In genomic region chr6:164105705-164106104, GRCh38 we compare ENCODE assay signal across 23 cellular contexts.
A peak's percentile ranks its signal among the peaks of the same experiment; 100 is the strongest.
DNase-seq lines count a peak whose midpoint lies in the region; ATAC-seq, FAIRE-seq and TF ChIP-seq lines count a peak whose summit lies in the region.
"Had no signal": no experiment of that assay in that cellular context is flagged by ENCODE, and none has a peak within 500 bp of the region (broad histone marks: within the 10 kb centered on the region; RNA-seq: fewer than 3 reads in every experiment).

No MANE protein-coding gene starts in this region.

- no peaks in the 10 kb centered on the region for H3K36me3 ChIP-seq in heart left ventricle
- no peaks in the 10 kb centered on the region for H3K36me3 ChIP-seq in gastrocnemius medialis
- no peaks in the 10 kb centered on the region for H3K36me3 ChIP-seq in small intestine (ENCODE audit: control insufficient read depth in 2 of 2, insufficient read depth in 2 of 2, low read length in 2 of 2)
- H3K36me3 ChIP-seq: SJCRH30 had no signal

- H3K9me3 ChIP-seq in heart left ventricle (no peaks in the 10 kb centered on the region), right cardiac atrium (ENCODE audit: control insufficient read depth, low read length) (no peaks in the 10 kb centered on the region), gastrocnemius medialis (no peaks in the 10 kb centered on the region), small intestine (ENCODE audit: control insufficient read depth, low read depth) (no peaks in the 10 kb centered on the region)
- H3K9me3 ChIP-seq: SJCRH30 had no signal

- 37 to 64% (median 53%) methylated on average over 16 of the region's 16 CpGs for WGBS in heart left ventricle, 4 donors
- WGBS in right cardiac atrium, result 47% methylated on average over 16 of the region's 16 CpGs
- WGBS in small intestine, 3 donors, result 70 to 77% (median 72%) methylated on average over 16 of the region's 16 CpGs

- ATAC-seq in heart left ventricle (no peak), right cardiac atrium (no peak), gastrocnemius medialis (no peak)

- TF ChIP-seq POLR2A in heart left ventricle (IDR thresholded peaks at IDR 0.05) (no peak), gastrocnemius medialis (IDR thresholded peaks at IDR 0.05) (no peak)

- intact Hi-C loops in heart left ventricle (cut with DNase I), result loop anchor here in 9 of 10 donors (2.0 to 10.0 kb wide), 26 partner anchors 141 to 1251 kb away; no protein-coding TSS in a partner anchor
- intact Hi-C loops in cardiac septum (cut with DNase I), result loop anchor here (2.0 to 10.0 kb wide), 9 partner anchors 47 to 923 kb away; no protein-coding TSS in a partner anchor
- intact Hi-C loops in right cardiac atrium (cut with DNase I), result loop anchor here (5.0 to 10.0 kb wide), 8 partner anchors 141 to 931 kb away; partner anchors contain the start of gene QKI (in 2 of the 4)
- intact Hi-C loops in gastrocnemius medialis (cut with DNase I; ENCODE audit: low total_unique reads), result loop anchor here (5.0 kb wide), 1 partner anchor 808 kb away; no protein-coding TSS in a partner anchor

- peak overlapping the region; percentile 77 to 97 (median 93) for H3K27ac ChIP-seq in heart left ventricle
- H3K27ac ChIP-seq in caudate nucleus (ENCODE audit: low read depth, low read length), result peak overlapping the region; percentile 5
- peak overlapping the region; percentile 94 for H3K27ac ChIP-seq in right cardiac atrium (ENCODE audit: low read length)
- peak overlapping the region; percentile 95 to 98 (median 98) for H3K27ac ChIP-seq in gastrocnemius medialis
- no peak overlapping the region for H3K27ac ChIP-seq in small intestine (ENCODE audit: low read depth in 1 of 2, low read length in 1 of 2)
- H3K27ac ChIP-seq: KMS-11, SJCRH30 had no signal

- in situ Hi-C loops in gastrocnemius medialis (cut with MboI; ENCODE audit: low sequenced_read_pairs in 4 of 4), result loop anchor here (5.0 to 25.0 kb wide), 8 partner anchors 141 to 923 kb away; no protein-coding TSS in a partner anchor

- DNase-seq in heart left ventricle, result peak in 1 of 5 donors; percentile 35
- DNase-seq in cardiac septum (ENCODE audit: low spot score), result no peak
- peak in 6 of 61 donors; percentile 16 to 46 (median 31) for DNase-seq in caudate nucleus (lab: John Stamatoyannopoulos, UW)
- peak in 1 of 3 donors; percentile 64 for DNase-seq in right cardiac atrium
- DNase-seq in gastrocnemius medialis, result no peak
- DNase-seq in small intestine, result no peak
- DNase-seq in hypothalamus (lab: John Stamatoyannopoulos, UW), result no peak
- DNase-seq in NCI-H524 treated with DMSO at 0.1 percent for 48 hours (lab: John Stamatoyannopoulos, UW), result no peak
- DNase-seq: 8988T, ACHN, DMS79 treated with DMSO at 0.1 percent for 48 hours, GF-D8, IMR-90, NCI-H1048, NCI-H1694 treated with DMSO at 0.1 percent for 48 hours, NCI-H2081, NCI-H2227 treated with DMSO at 0.1 percent for 48 hours, NCI-H748 treated with DMSO at 0.1 percent for 48 hours had no signal

- H3K4me1 ChIP-seq in heart left ventricle (peaks cover 0 to 62% (median 38%) of the 10 kb centered on the region in 12 donors), right cardiac atrium (ENCODE audit: control insufficient read depth, insufficient read depth, low read length) (peaks cover 9% of the 10 kb centered on the region), gastrocnemius medialis (peaks cover 56 to 66% of the 10 kb centered on the region in 2 donors), small intestine (ENCODE audit: control insufficient read depth in 2 of 2, insufficient read depth in 1 of 2, low read depth in 1 of 2, low read length in 1 of 2) (no peaks in the 10 kb centered on the region)

- FAIRE-seq in small intestine (lab: Jason Lieb, UNC), result no peak
- FAIRE-seq: GM12891, H54, RCC 7860 had no signal

- H3K4me3 ChIP-seq in heart left ventricle (peak overlapping the region in 9 of 12 donors; percentile 4 to 43 (median 37)), right cardiac atrium (ENCODE audit: low read length) (no peak overlapping the region), gastrocnemius medialis (no peak overlapping the region), small intestine (ENCODE audit: low read depth in 1 of 2, low read length in 2 of 2) (no peak overlapping the region)
- H3K4me3 ChIP-seq: SJCRH30 had no signal

- no peaks in the 10 kb centered on the region for H3K27me3 ChIP-seq in heart left ventricle
- no peaks in the 10 kb centered on the region for H3K27me3 ChIP-seq in right cardiac atrium (ENCODE audit: control insufficient read depth, insufficient read depth)
- no peaks in the 10 kb centered on the region for H3K27me3 ChIP-seq in gastrocnemius medialis
- H3K27me3 ChIP-seq in small intestine (ENCODE audit: control insufficient read depth in 2 of 2, insufficient read depth in 2 of 2, low read length in 2 of 2), result no peaks in the 10 kb centered on the region
- H3K27me3 ChIP-seq: SJCRH30 had no signal

- TF ChIP-seq CTCF in heart left ventricle (IDR thresholded peaks at IDR 0.05), result no peak
- TF ChIP-seq CTCF in gastrocnemius medialis (IDR thresholded peaks at IDR 0.05 in 4 of 5, conservative IDR thresholded peaks at IDR 0.05 in 1 of 5), result no peak

Comparison
In these comparisons a context has a peak if more than half of its experiments do, and no peak if none do; other contexts are left out.
1. H3K4me3 ChIP-seq: peak in heart left ventricle (9 of 12); none in right cardiac atrium (single experiment), gastrocnemius medialis (0 of 4) and small intestine (0 of 2).
2. H3K27ac ChIP-seq: peak in heart left ventricle (12 of 12), caudate nucleus (single experiment), right cardiac atrium (single experiment) and gastrocnemius medialis (4 of 4); none in small intestine (0 of 2).